31 cellular contexts compared by ENCODE assay signal in the genomic region with DNA sequence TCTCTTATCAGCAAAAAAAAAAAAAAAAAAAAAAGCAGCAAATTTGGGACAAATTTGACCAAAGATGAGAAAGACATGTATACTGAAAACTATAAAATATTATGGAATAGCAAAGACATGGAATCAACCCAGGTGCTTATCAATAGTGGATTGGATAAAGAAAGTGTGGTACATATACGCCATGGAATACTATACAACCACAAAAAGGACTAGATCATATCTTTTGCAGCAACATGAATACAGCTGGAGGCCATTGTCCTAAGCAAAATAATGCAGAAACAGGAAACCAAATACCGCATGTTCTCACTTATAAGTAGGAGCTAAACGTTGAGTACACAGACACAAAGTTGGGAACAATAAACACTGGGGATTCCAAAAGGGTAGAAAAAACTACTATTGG. TPM values are rescaled to one million over a fixed set of nuclear protein-coding genes. Genes with fewer than 3 reads are reported as not detected.
"Had no signal": no experiment of that assay in that cellular context is flagged by ENCODE, and none has a peak within 500 bp of the region (broad histone marks: within the 10 kb centered on the region; RNA-seq: fewer than 3 reads in every experiment).

No MANE protein-coding gene starts in this region.

- ATAC-seq: activated CD8-positive, alpha-beta memory T cell treated with anti-CD3 and anti-CD28 coated beads, Interleukin-2, amount 10 ng/mL, durations not matched to agents 7 days and 5 days; activated CD8-positive, alpha-beta T cell treated with anti-CD3 and anti-CD28 coated beads, Interleukin-2, amount 10 ng/mL, durations not matched to agents 7 days and 5 days; activated naive CD8-positive, alpha-beta T cell treated with anti-CD3 and anti-CD28 coated beads, Interleukin-2, amount 50 U/mL, for 24 hours; body of pancreas; effector memory CD8-positive, alpha-beta T cell; foreskin keratinocyte; gastroesophageal sphincter; heart right ventricle had no signal

- H3K4me3 Mint-ChIP-seq: activated CD4-positive, alpha-beta memory T cell treated with anti-CD3 and anti-CD28 coated beads for 36 hours; activated CD8-positive, alpha-beta memory T cell treated with anti-CD3 and anti-CD28 coated beads, Interleukin-2, amount 10 ng/mL, durations not matched to agents 7 days and 5 days; activated CD8-positive, alpha-beta T cell treated with anti-CD3 and anti-CD28 coated beads, Interleukin-2, amount 10 ng/mL, durations not matched to agents 7 days and 5 days; activated naive CD4-positive, alpha-beta T cell treated with anti-CD3 and anti-CD28 coated beads for 36 hours; activated naive CD4-positive, alpha-beta T cell treated with anti-CD3 and anti-CD28 coated beads, Interleukin-2, amount 50 U/mL, for 24 hours; activated naive CD8-positive, alpha-beta T cell treated with anti-CD3 and anti-CD28 coated beads for 36 hours; activated naive CD8-positive, alpha-beta T cell treated with anti-CD3 and anti-CD28 coated beads, Interleukin-2, amount 50 U/mL, for 24 hours; activated T-helper 1 cell treated with anti-CD3 and anti-CD28 coated beads, Interleukin-12 subunit alpha, Interleukin-12 subunit beta, Interleukin-2, Interleukin-4 antibody, amounts not matched to agents 30 ng/mL and 10 ng/mL and 1 ng/mL, durations not matched to agents 14 hours and 24 hours and 36 hours; effector memory CD8-positive, alpha-beta T cell had no signal

- H3K27me3 Mint-ChIP-seq: activated CD4-positive, alpha-beta memory T cell treated with anti-CD3 and anti-CD28 coated beads for 36 hours; activated naive CD4-positive, alpha-beta T cell treated with anti-CD3 and anti-CD28 coated beads, Interleukin-2, amount 50 U/mL, for 24 hours; activated naive CD8-positive, alpha-beta T cell treated with anti-CD3 and anti-CD28 coated beads, Interleukin-2, amount 50 U/mL, for 24 hours had no signal

- H3K36me3 Mint-ChIP-seq: activated CD4-positive, alpha-beta memory T cell treated with anti-CD3 and anti-CD28 coated beads for 36 hours; activated CD8-positive, alpha-beta memory T cell treated with anti-CD3 and anti-CD28 coated beads, Interleukin-2, amount 10 ng/mL, durations not matched to agents 7 days and 5 days; activated naive CD4-positive, alpha-beta T cell treated with anti-CD3 and anti-CD28 coated beads, Interleukin-2, amount 50 U/mL, for 24 hours had no signal

- DNase-seq: activated CD4-positive, alpha-beta memory T cell treated with anti-CD3 and anti-CD28 coated beads for 36 hours; activated CD4-positive, alpha-beta T cell treated with anti-CD3 and anti-CD28 coated beads for 48 hours; activated CD8-positive, alpha-beta memory T cell treated with anti-CD3 and anti-CD28 coated beads, Interleukin-2, amount 10 ng/mL, durations not matched to agents 7 days and 5 days; activated CD8-positive, alpha-beta memory T cell treated with anti-CD3 and anti-CD28 coated beads, Interleukin-2, amount 50 U/mL, for 4 hours; activated CD8-positive, alpha-beta T cell treated with anti-CD3 and anti-CD28 coated beads, Interleukin-2, amount 10 ng/mL, durations not matched to agents 7 days and 5 days; activated effector memory CD4-positive, alpha-beta T cell treated with anti-CD3 and anti-CD28 coated beads, Interleukin-2, amount 50 U/mL, for 16 hours; activated naive CD4-positive, alpha-beta T cell treated with anti-CD3 and anti-CD28 coated beads for 36 hours; activated naive CD8-positive, alpha-beta T cell treated with anti-CD3 and anti-CD28 coated beads for 36 hours; activated naive CD8-positive, alpha-beta T cell treated with anti-CD3 and anti-CD28 coated beads, Interleukin-2, amount 50 U/mL, for 24 hours; activated T-cell treated with anti-CD3 and anti-CD28 coated beads, Interleukin-2, amount 50 U/mL, for 1 hour; activated T-cell treated with anti-CD3 and anti-CD28 coated beads, Interleukin-2, amount 50 U/mL, for 48 hours; adrenal gland; amygdala; aorta; body of pancreas; caudate nucleus; cortex of kidney; dermis blood vessel endothelial cell; effector CD4-positive, alpha-beta T cell; effector memory CD8-positive, alpha-beta T cell; erythroblast; foreskin keratinocyte; heart right ventricle; T-helper 2 cell had no signal

- H3K27ac Mint-ChIP-seq: activated CD4-positive, alpha-beta memory T cell treated with anti-CD3 and anti-CD28 coated beads for 36 hours; activated CD8-positive, alpha-beta memory T cell treated with anti-CD3 and anti-CD28 coated beads, Interleukin-2, amount 10 ng/mL, durations not matched to agents 7 days and 5 days; activated CD8-positive, alpha-beta T cell treated with anti-CD3 and anti-CD28 coated beads, Interleukin-2, amount 10 ng/mL, durations not matched to agents 7 days and 5 days; activated naive CD4-positive, alpha-beta T cell treated with anti-CD3 and anti-CD28 coated beads for 36 hours; activated naive CD8-positive, alpha-beta T cell treated with anti-CD3 and anti-CD28 coated beads for 36 hours; activated naive CD8-positive, alpha-beta T cell treated with anti-CD3 and anti-CD28 coated beads, Interleukin-2, amount 50 U/mL, for 24 hours; activated T-helper 1 cell treated with anti-CD3 and anti-CD28 coated beads, Interleukin-12 subunit alpha, Interleukin-12 subunit beta, Interleukin-2, Interleukin-4 antibody, amounts not matched to agents 30 ng/mL and 10 ng/mL and 1 ng/mL, durations not matched to agents 14 hours and 24 hours and 36 hours; activated T-helper 2 cell treated with anti-CD3 and anti-CD28 coated beads, Interferon-gamma antibody, Interleukin-2, Interleukin-4, amounts not matched to agents 10 μg/mL and 5 μg/mL and 100 μg/mL, durations not matched to agents 14 hours and 24 hours and 36 hours had no signal

- H3K9me3 Mint-ChIP-seq: activated CD4-positive, alpha-beta memory T cell treated with anti-CD3 and anti-CD28 coated beads for 36 hours; activated naive CD4-positive, alpha-beta T cell treated with anti-CD3 and anti-CD28 coated beads for 36 hours; activated naive CD4-positive, alpha-beta T cell treated with anti-CD3 and anti-CD28 coated beads, Interleukin-2, amount 50 U/mL, for 24 hours; activated naive CD8-positive, alpha-beta T cell treated with anti-CD3 and anti-CD28 coated beads for 36 hours; activated naive CD8-positive, alpha-beta T cell treated with anti-CD3 and anti-CD28 coated beads, Interleukin-2, amount 50 U/mL, for 24 hours; effector memory CD8-positive, alpha-beta T cell had no signal

- FAIRE-seq: colon had no signal

RNA-seq across cellular contexts. Expression of gene LYVE1, which starts 25.7 kb away (rescaled TPM):
- total RNA-seq: activated CD4-positive, alpha-beta memory T cell treated with anti-CD3 and anti-CD28 coated beads for 36 hours; activated CD8-positive, alpha-beta memory T cell treated with anti-CD3 and anti-CD28 coated beads for 36 hours; activated CD8-positive, alpha-beta memory T cell treated with anti-CD3 and anti-CD28 coated beads, Interleukin-2, amount 10 ng/mL, durations not matched to agents 7 days and 5 days; activated CD8-positive, alpha-beta T cell treated with anti-CD3 and anti-CD28 coated beads, Interleukin-2, amount 10 ng/mL, durations not matched to agents 7 days and 5 days; activated naive CD4-positive, alpha-beta T cell treated with anti-CD3 and anti-CD28 coated beads for 36 hours; activated naive CD8-positive, alpha-beta T cell treated with anti-CD3 and anti-CD28 coated beads for 36 hours; activated T-helper 1 cell treated with anti-CD3 and anti-CD28 coated beads, Interleukin-12 subunit alpha, Interleukin-12 subunit beta, Interleukin-2, Interleukin-4 antibody, amounts not matched to agents 30 ng/mL and 10 ng/mL and 1 ng/mL, durations not matched to agents 14 hours and 24 hours and 36 hours; activated T-helper 2 cell treated with anti-CD3 and anti-CD28 coated beads, Interferon-gamma antibody, Interleukin-2, Interleukin-4, amounts not matched to agents 10 μg/mL and 5 μg/mL and 100 μg/mL, durations not matched to agents 14 hours and 24 hours and 36 hours; foreskin keratinocyte; T-helper 1 cell treated with Interleukin-12 subunit alpha and Interleukin-12 subunit beta and Interleukin-4 antibody, amounts not matched to agents 30 ng/mL and 1 ng/mL, for 36 hours had no signal
- polyA plus RNA-seq: foreskin keratinocyte had no signal
